In genomic region chr15:59595434-59595915, GRCh38 we compare ENCODE assay signal across 1 cellular context.
TF ChIP-seq lines count a peak whose summit lies in the region.

No MANE protein-coding gene starts in this region.

TF ChIP-seq in A549, 52 proteins besides CTCF, POLR2A, EP300 and RAD21 (continued from another document):
- TF ChIP-seq HMGXB4 (CRISPR knock-in tag; IDR thresholded peaks at IDR 0.05; ENCODE audit: borderline replicate concordance) = no peak
- TF ChIP-seq CBX8 (IDR thresholded peaks at IDR 0.05) = no peak
- no peak for TF ChIP-seq BCL3 (IDR thresholded peaks at IDR 0.05)
- no peak for TF ChIP-seq HOXA7 (CRISPR knock-in tag; IDR thresholded peaks at IDR 0.05)
- TF ChIP-seq HOXB13 (CRISPR knock-in tag; IDR thresholded peaks at IDR 0.05; ENCODE audit: low read depth) = peak; percentile 69; the same call in 1 of the 2 replicates
- no peak for TF ChIP-seq KDM1A (IDR thresholded peaks at IDR 0.05; ENCODE audit: low read depth)
- peak; percentile 46; the same call in 1 of the 2 replicates for TF ChIP-seq ATOH8 (CRISPR knock-in tag; IDR thresholded peaks at IDR 0.05; ENCODE audit: low read depth)
- TF ChIP-seq ZNF302 (CRISPR knock-in tag; IDR thresholded peaks at IDR 0.05) = no peak
- no peak for TF ChIP-seq NPAS2 (CRISPR knock-in tag; IDR thresholded peaks at IDR 0.05; ENCODE audit: borderline replicate concordance)
- no peak for TF ChIP-seq NR3C1 (IDR thresholded peaks at IDR 0.05)
- no peak for TF ChIP-seq CHD2 (IDR thresholded peaks at IDR 0.05; ENCODE audit: low read length, partially characterized antibody)
- TF ChIP-seq GATA3 (IDR thresholded peaks at IDR 0.05; ENCODE audit: borderline replicate concordance) = no peak; the same call in 1 of the 2 replicates
- TF ChIP-seq MAX (IDR thresholded peaks at IDR 0.05) = peak; percentile 63; the same call in 1 of the 2 replicates
- no peak for TF ChIP-seq MAZ (IDR thresholded peaks at IDR 0.05; ENCODE audit: borderline replicate concordance, low read depth, low read length)
- no peak for TF ChIP-seq PHF8 (IDR thresholded peaks at IDR 0.05; ENCODE audit: borderline replicate concordance, low read depth)
- no peak for TF ChIP-seq SREBF2 (IDR thresholded peaks at IDR 0.05)
- no peak for TF ChIP-seq POLR2AphosphoS2 (conservative IDR thresholded peaks at IDR 0.05; ENCODE audit: low read length)
- TF ChIP-seq TFCP2L1 (CRISPR knock-in tag; IDR thresholded peaks at IDR 0.05) = no peak
- no peak for TF ChIP-seq EHMT2 (IDR thresholded peaks at IDR 0.05; ENCODE audit: low read depth)
- no peak for TF ChIP-seq RFX5 (IDR thresholded peaks at IDR 0.05)
- TF ChIP-seq PBX3 (IDR thresholded peaks at IDR 0.05) = no peak
- TF ChIP-seq RCOR1 (IDR thresholded peaks at IDR 0.05; ENCODE audit: low read depth, low read length) = no peak
- TF ChIP-seq JUNB (IDR thresholded peaks at IDR 0.05) = no peak
- TF ChIP-seq RNF2 (IDR thresholded peaks at IDR 0.05; ENCODE audit: borderline replicate concordance, low read depth) = no peak
- no peak for TF ChIP-seq HOXB5 (CRISPR knock-in tag; IDR thresholded peaks at IDR 0.05)
- TF ChIP-seq KDM5A (IDR thresholded peaks at IDR 0.05) = no peak
- no peak for TF ChIP-seq JUN (IDR thresholded peaks at IDR 0.05)
- no peak for TF ChIP-seq RARB (CRISPR knock-in tag; IDR thresholded peaks at IDR 0.05)
- TF ChIP-seq FOSB (CRISPR knock-in tag; IDR thresholded peaks at IDR 0.05) = no peak
- no peak for TF ChIP-seq TP53 (CRISPR knock-in tag; IDR thresholded peaks at IDR 0.05)
- no peak for TF ChIP-seq REST (IDR thresholded peaks at IDR 0.05)
